Comparison of ENCODE assay signal across 18 cellular contexts in genomic region chr5:64949331-64949730, GRCh38.
DNase-seq lines count a peak whose midpoint lies in the region; ATAC-seq and TF ChIP-seq lines count a peak whose summit lies in the region.
"Had no signal": no experiment of that assay in that cellular context is flagged by ENCODE, and none has a peak within 500 bp of the region (broad histone marks: within the 10 kb centered on the region; RNA-seq: fewer than 3 reads in every experiment).

No MANE protein-coding gene starts in this region.

- intact Hi-C loops in left colon (cut with DNase I, micrococcal nuclease): no loop called here

- H3K9me3 Mint-ChIP-seq in activated T-cell treated with anti-CD3 and anti-CD28 coated beads, Interleukin-2, amount 50 U/mL, for 72 hours: no peaks in the 10 kb centered on the region
- H3K9me3 Mint-ChIP-seq: CD14-positive monocyte; CD4-positive, alpha-beta memory T cell; HFFc6 had no signal

- no peak for TF ChIP-seq CTCF in HEK293 (tag by site-specific recombination; IDR thresholded peaks at IDR 0.05)

- DNase-seq in NCI-H82 (lab: John Stamatoyannopoulos, UW): peak; percentile 3
- no peak for DNase-seq in NCI-H82 treated with DMSO at 0.1 percent for 48 hours (lab: John Stamatoyannopoulos, UW; ENCODE audit: unreplicated experiment)
- DNase-seq in left colon: no peak
- no peak for DNase-seq in NCI-H2171 treated with DMSO at 0.1 percent for 48 hours (lab: John Stamatoyannopoulos, UW)
- no peak for DNase-seq in activated T-cell treated with anti-CD3 and anti-CD28 coated beads, Interleukin-2, amount 50 U/mL, for 72 hours
- DNase-seq in medulla oblongata (ENCODE audit: extremely low spot score): no peak
- DNase-seq: CD4-positive, alpha-beta memory T cell; DMS153; DMS79; GF-D8; HFFc6; KG1 had no signal

- peaks cover 19% of the 10 kb centered on the region for H3K4me1 ChIP-seq in HEK293 (ENCODE audit: control insufficient read depth, insufficient read depth, low read length)
- H3K4me1 ChIP-seq: A549 had no signal

- no peaks in the 10 kb centered on the region for H3K27me3 Mint-ChIP-seq in activated T-cell treated with anti-CD3 and anti-CD28 coated beads, Interleukin-2, amount 50 U/mL, for 72 hours (ENCODE audit: low read depth)
- H3K27me3 Mint-ChIP-seq: CD4-positive, alpha-beta memory T cell had no signal

- no peak overlapping the region for H3K4me3 Mint-ChIP-seq in activated T-cell treated with anti-CD3 and anti-CD28 coated beads, Interleukin-2, amount 50 U/mL, for 72 hours
- H3K4me3 Mint-ChIP-seq: CD14-positive monocyte; CD4-positive, alpha-beta memory T cell; HFFc6 had no signal

- ATAC-seq in left colon: peak; percentile 64
- ATAC-seq in activated T-cell treated with anti-CD3 and anti-CD28 coated beads, Interleukin-2, amount 50 U/mL, for 72 hours (replicated peaks in 1 of 2): no peak
- ATAC-seq: A549 had no signal

- no peak overlapping the region for H3K27ac ChIP-seq in HEK293 (ENCODE audit: extremely low read depth, low read depth, low read length)
- H3K27ac ChIP-seq: 22Rv1, A549, BLaER1 had no signal

- POLR2A ChIA-PET in HEK293 (lab: Yijun Ruan, JAX): no interaction called here

- H3K9me3 ChIP-seq in HEK293 (ENCODE audit: control insufficient read depth, insufficient read depth, low read depth, low read length): no peaks in the 10 kb centered on the region
- H3K9me3 ChIP-seq: A549, BLaER1, HAP-1 had no signal

- H3K4me1 Mint-ChIP-seq in activated T-cell treated with anti-CD3 and anti-CD28 coated beads, Interleukin-2, amount 50 U/mL, for 72 hours (ENCODE audit: low read depth): no peaks in the 10 kb centered on the region
- H3K4me1 Mint-ChIP-seq: CD14-positive monocyte; CD4-positive, alpha-beta memory T cell had no signal

- H3K36me3 ChIP-seq in HEK293 (ENCODE audit: control insufficient read depth in 2 of 2, insufficient read depth in 1 of 2, low read length in 2 of 2): no peaks in the 10 kb centered on the region
- H3K36me3 ChIP-seq: BLaER1, HAP-1 had no signal

- no peak overlapping the region for H3K27ac Mint-ChIP-seq in activated T-cell treated with anti-CD3 and anti-CD28 coated beads, Interleukin-2, amount 50 U/mL, for 72 hours
- H3K27ac Mint-ChIP-seq: CD14-positive monocyte; CD4-positive, alpha-beta memory T cell; HFFc6 had no signal

- H3K36me3 Mint-ChIP-seq in activated T-cell treated with anti-CD3 and anti-CD28 coated beads, Interleukin-2, amount 50 U/mL, for 72 hours (ENCODE audit: insufficient read depth in 2 of 2): peaks cover 0 to 1% of the 10 kb centered on the region in 2 donors

- no peak overlapping the region for H3K4me3 ChIP-seq in HEK293 (ENCODE audit: low read depth, low read length)
- H3K4me3 ChIP-seq: A549, BLaER1, HAP-1 had no signal

- CTCF ChIA-PET in HEK293 (lab: Yijun Ruan, JAX): interaction anchor here (0.8 to 1.2 kb wide), 5 partner anchors 8 to 139 kb away, joined by 3 to 4 read pairs (median 3); no protein-coding TSS in a partner anchor

TF ChIP-seq in HEK293, 187 proteins besides CTCF, POLR2A, EP300 and RAD21 (continues in another document):
- TF ChIP-seq, protein P1, sequence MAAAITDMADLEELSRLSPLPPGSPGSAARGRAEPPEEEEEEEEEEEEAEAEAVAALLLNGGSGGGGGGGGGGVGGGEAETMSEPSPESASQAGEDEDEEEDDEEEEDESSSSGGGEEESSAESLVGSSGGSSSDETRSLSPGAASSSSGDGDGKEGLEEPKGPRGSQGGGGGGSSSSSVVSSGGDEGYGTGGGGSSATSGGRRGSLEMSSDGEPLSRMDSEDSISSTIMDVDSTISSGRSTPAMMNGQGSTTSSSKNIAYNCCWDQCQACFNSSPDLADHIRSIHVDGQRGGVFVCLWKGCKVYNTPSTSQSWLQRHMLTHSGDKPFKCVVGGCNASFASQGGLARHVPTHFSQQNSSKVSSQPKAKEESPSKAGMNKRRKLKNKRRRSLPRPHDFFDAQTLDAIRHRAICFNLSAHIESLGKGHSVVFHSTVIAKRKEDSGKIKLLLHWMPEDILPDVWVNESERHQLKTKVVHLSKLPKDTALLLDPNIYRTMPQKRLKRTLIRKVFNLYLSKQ (tag by site-specific recombination; IDR thresholded peaks at IDR 0.05; ENCODE audit: borderline replicate concordance): no peak
- TF ChIP-seq BCL11B (tag by site-specific recombination; IDR thresholded peaks at IDR 0.05; ENCODE audit: low read depth) (no peak), ZNF280D (tag by site-specific recombination; IDR thresholded peaks at IDR 0.05) (no peak), YY2 (tag by site-specific recombination; IDR thresholded peaks at IDR 0.05) (no peak), TSHZ1 (tag by site-specific recombination; IDR thresholded peaks at IDR 0.05; ENCODE audit: borderline replicate concordance) (peak; percentile 28; the same call in 1 of the 2 replicates), SP7 (tag by site-specific recombination; IDR thresholded peaks at IDR 0.05) (0 out of 2 replicates have a peak, but pooled peaks have one; percentile 41), ZNF394 (tag by site-specific recombination; IDR thresholded peaks at IDR 0.05; ENCODE audit: borderline replicate concordance) (no peak), OVOL3 (tag by site-specific recombination; IDR thresholded peaks at IDR 0.05) (0 out of 2 replicates have a peak, but pooled peaks have one; percentile 22), ZBTB17 (tag by site-specific recombination; IDR thresholded peaks at IDR 0.05) (no peak), ZNF501 (tag by site-specific recombination; IDR thresholded peaks at IDR 0.05) (no peak), ZSCAN30 (tag by site-specific recombination; IDR thresholded peaks at IDR 0.05) (no peak), SALL2 (tag by site-specific recombination; IDR thresholded peaks at IDR 0.05; ENCODE audit: borderline replicate concordance) (no peak), ZNF624 (tag by site-specific recombination; IDR thresholded peaks at IDR 0.05) (no peak), HOXA7 (CRISPR knock-in tag; IDR thresholded peaks at IDR 0.05; ENCODE audit: borderline replicate concordance) (no peak), ZNF16 (tag by site-specific recombination; IDR thresholded peaks at IDR 0.05; ENCODE audit: low read depth) (no peak), ZNF747 (tag by site-specific recombination; IDR thresholded peaks at IDR 0.05) (no peak)
- TF ChIP-seq, protein P2, sequence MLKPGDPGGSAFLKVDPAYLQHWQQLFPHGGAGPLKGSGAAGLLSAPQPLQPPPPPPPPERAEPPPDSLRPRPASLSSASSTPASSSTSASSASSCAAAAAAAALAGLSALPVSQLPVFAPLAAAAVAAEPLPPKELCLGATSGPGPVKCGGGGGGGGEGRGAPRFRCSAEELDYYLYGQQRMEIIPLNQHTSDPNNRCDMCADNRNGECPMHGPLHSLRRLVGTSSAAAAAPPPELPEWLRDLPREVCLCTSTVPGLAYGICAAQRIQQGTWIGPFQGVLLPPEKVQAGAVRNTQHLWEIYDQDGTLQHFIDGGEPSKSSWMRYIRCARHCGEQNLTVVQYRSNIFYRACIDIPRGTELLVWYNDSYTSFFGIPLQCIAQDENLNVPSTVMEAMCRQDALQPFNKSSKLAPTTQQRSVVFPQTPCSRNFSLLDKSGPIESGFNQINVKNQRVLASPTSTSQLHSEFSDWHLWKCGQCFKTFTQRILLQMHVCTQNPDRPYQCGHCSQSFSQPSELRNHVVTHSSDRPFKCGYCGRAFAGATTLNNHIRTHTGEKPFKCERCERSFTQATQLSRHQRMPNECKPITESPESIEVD (tag by site-specific recombination; IDR thresholded peaks at IDR 0.05): peak; percentile 82
